In genomic region chr16:27453476-27453825, GRCh38 we compare ENCODE assay signal across 2 cellular contexts.
TF ChIP-seq lines count a peak whose summit lies in the region.

No MANE protein-coding gene starts in this region.

TF ChIP-seq in HepG2, 621 proteins besides CTCF, POLR2A, EP300 and RAD21:
- TF ChIP-seq ZNF12 (CRISPR knock-in tag; IDR thresholded peaks at IDR 0.05), result peak; percentile 96
- no peak for TF ChIP-seq ZNF460 (CRISPR knock-in tag; IDR thresholded peaks at IDR 0.05; ENCODE audit: borderline replicate concordance)

TF ChIP-seq in K562, 482 proteins besides CTCF, POLR2A, EP300 and RAD21:
- no peak for TF ChIP-seq KLF6 (CRISPR knock-in tag; IDR thresholded peaks at IDR 0.05; ENCODE audit: borderline replicate concordance)
- peak; percentile 95 for TF ChIP-seq ZNF12 (CRISPR knock-in tag; IDR thresholded peaks at IDR 0.05)
TF ChIP-seq in K562: peak in this region for 1.
